In the genomic region with DNA sequence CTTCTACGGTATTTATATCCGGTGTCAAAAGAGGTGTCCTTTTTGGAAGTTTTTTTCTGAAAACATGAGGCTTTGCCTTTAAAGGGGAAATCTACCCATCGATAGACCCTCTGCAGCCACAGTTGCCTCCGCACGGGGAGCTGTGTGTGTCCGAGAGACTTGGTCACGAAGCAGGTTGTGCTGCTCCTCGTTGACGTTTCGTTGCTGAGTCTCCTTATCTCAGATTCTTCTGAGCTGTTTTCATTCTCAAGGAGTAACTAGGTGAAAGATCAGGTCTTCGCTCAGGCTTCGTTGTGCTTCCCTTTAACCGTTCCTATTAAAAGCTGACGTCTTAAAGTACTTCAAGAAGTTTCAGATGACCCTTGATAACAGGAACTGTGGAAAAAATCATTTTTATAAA, we compare ENCODE assay signal across 34 cellular contexts. TPM values are rescaled to one million over a fixed set of nuclear protein-coding genes. Genes with fewer than 3 reads are reported as not detected.
DNase-seq lines count a peak whose midpoint lies in the region; ATAC-seq and TF ChIP-seq lines count a peak whose summit lies in the region.
"Had no signal": no experiment of that assay in that cellular context is flagged by ENCODE, and none has a peak within 500 bp of the region (broad histone marks: within the 10 kb centered on the region; RNA-seq: fewer than 3 reads in every experiment).

No MANE protein-coding gene starts in this region.

- no peak overlapping the region for H2BK12ac ChIP-seq in trophoblast cell (ENCODE audit: low read length)

- peaks cover 61% of the 10 kb centered on the region for H3K36me3 Mint-ChIP-seq in endodermal cell (ENCODE audit: low read depth)
- peaks cover 79% of the 10 kb centered on the region for H3K36me3 Mint-ChIP-seq in CD8-positive, alpha-beta T cell
- peaks cover 22% of the 10 kb centered on the region for H3K36me3 Mint-ChIP-seq in activated T-helper 1 cell treated with anti-CD3 and anti-CD28 coated beads, Interleukin-12 subunit alpha, Interleukin-12 subunit beta, Interleukin-2, Interleukin-4 antibody, amounts not matched to agents 30 ng/mL and 10 ng/mL and 1 ng/mL, durations not matched to agents 14 hours and 24 hours and 36 hours (ENCODE audit: low read depth)
- peaks cover 11% of the 10 kb centered on the region for H3K36me3 Mint-ChIP-seq in activated naive CD8-positive, alpha-beta T cell treated with anti-CD3 and anti-CD28 coated beads for 36 hours

- H3K27ac ChIP-seq in endodermal cell (ENCODE audit: low read depth, low read length) (no peak overlapping the region), osteoblast (ENCODE audit: low read depth, low read length) (no peak overlapping the region), trophoblast cell (ENCODE audit: low read depth, low read length) (no peak overlapping the region)
- no peak overlapping the region for H3K27ac ChIP-seq in CD8-positive, alpha-beta T cell (ENCODE audit: low read depth, low read length)
- H3K27ac ChIP-seq: 22Rv1; A549; BLaER1; BLaER1 treated with 17β-estradiol and CSF1 and Interleukin-3, amounts not matched to agents 10 nM and 100 nM; C4-2B had no signal

- H4K20me1 ChIP-seq in osteoblast (ENCODE audit: insufficient read depth, low read length) = peaks cover 2% of the 10 kb centered on the region

- no peak overlapping the region for H4K91ac ChIP-seq in trophoblast cell (ENCODE audit: low read depth, low read length)

- no peak overlapping the region for H3K23ac ChIP-seq in trophoblast cell (ENCODE audit: low read length)

- H3K4ac ChIP-seq in trophoblast cell (ENCODE audit: low read depth, low read length) = no peak overlapping the region

- H3K4me1 Mint-ChIP-seq in endodermal cell = peaks cover 33% of the 10 kb centered on the region
- no peaks in the 10 kb centered on the region for H3K4me1 Mint-ChIP-seq in CD8-positive, alpha-beta T cell (ENCODE audit: low read depth)
- H3K4me1 Mint-ChIP-seq in activated T-helper 1 cell treated with anti-CD3 and anti-CD28 coated beads, Interleukin-12 subunit alpha, Interleukin-12 subunit beta, Interleukin-2, Interleukin-4 antibody, amounts not matched to agents 30 ng/mL and 10 ng/mL and 1 ng/mL, durations not matched to agents 14 hours and 24 hours and 36 hours (ENCODE audit: low read depth) = no peaks in the 10 kb centered on the region
- no peaks in the 10 kb centered on the region for H3K4me1 Mint-ChIP-seq in activated naive CD8-positive, alpha-beta T cell treated with anti-CD3 and anti-CD28 coated beads for 36 hours
- H3K4me1 Mint-ChIP-seq: CD14-positive monocyte; CD8-positive, alpha-beta memory T cell had no signal

- no peaks in the 10 kb centered on the region for H3K27me3 Mint-ChIP-seq in endodermal cell (ENCODE audit: insufficient read depth)
- H3K27me3 Mint-ChIP-seq in CD8-positive, alpha-beta T cell (ENCODE audit: low read depth) = no peaks in the 10 kb centered on the region
- no peaks in the 10 kb centered on the region for H3K27me3 Mint-ChIP-seq in activated T-helper 1 cell treated with anti-CD3 and anti-CD28 coated beads, Interleukin-12 subunit alpha, Interleukin-12 subunit beta, Interleukin-2, Interleukin-4 antibody, amounts not matched to agents 30 ng/mL and 10 ng/mL and 1 ng/mL, durations not matched to agents 14 hours and 24 hours and 36 hours (ENCODE audit: insufficient read depth)
- H3K27me3 Mint-ChIP-seq in activated naive CD8-positive, alpha-beta T cell treated with anti-CD3 and anti-CD28 coated beads for 36 hours = no peaks in the 10 kb centered on the region
- H3K27me3 Mint-ChIP-seq: B cell; CD4-positive, alpha-beta memory T cell; CD4-positive, alpha-beta T cell; CD4-positive, CD25-positive, alpha-beta regulatory T cell; CD8-positive, alpha-beta memory T cell had no signal

- intact Hi-C loops in CD8-positive, alpha-beta T cell (cut with DNase I, micrococcal nuclease) = no loop called here
- intact Hi-C loops in activated T-helper 1 cell treated with anti-CD3 and anti-CD28 coated beads, Interleukin-12 subunit alpha, Interleukin-12 subunit beta, Interleukin-2, Interleukin-4 antibody, amounts not matched to agents 30 ng/mL and 10 ng/mL and 1 ng/mL, durations not matched to agents 14 hours and 24 hours and 36 hours (cut with micrococcal nuclease) = no loop called here

- no peak overlapping the region for H3K4me2 ChIP-seq in osteoblast (ENCODE audit: insufficient read depth, low read length)
- H3K4me2 ChIP-seq in trophoblast cell (ENCODE audit: low read length) = no peak overlapping the region
- H3K4me2 ChIP-seq: A549; BLaER1; BLaER1 treated with 17β-estradiol and CSF1 and Interleukin-3, amounts not matched to agents 10 nM and 100 nM had no signal

- no peaks in the 10 kb centered on the region for H3K79me2 ChIP-seq in osteoblast (ENCODE audit: insufficient read depth, low read length)
- H3K79me2 ChIP-seq in trophoblast cell (ENCODE audit: control insufficient read depth, insufficient read depth, low read length, poor library complexity) = no peaks in the 10 kb centered on the region

- H4K8ac ChIP-seq in trophoblast cell (ENCODE audit: low read depth, low read length) = no peak overlapping the region

- POLR2A ChIA-PET in CD8-positive, alpha-beta T cell (lab: Charles Lee) = no interaction called here

- H3K18ac ChIP-seq in trophoblast cell (ENCODE audit: low read length) = no peak overlapping the region

- no peak overlapping the region for H3K9ac ChIP-seq in endodermal cell (ENCODE audit: extremely low read depth, low read length, poor library complexity, severe bottlenecking)
- no peak overlapping the region for H3K9ac ChIP-seq in trophoblast cell (ENCODE audit: low read length)
- H3K9ac ChIP-seq: BLaER1; BLaER1 treated with 17β-estradiol and CSF1 and Interleukin-3, amounts not matched to agents 10 nM and 100 nM had no signal

- H2BK5ac ChIP-seq in trophoblast cell (ENCODE audit: low read depth, low read length, poor library complexity) = no peak overlapping the region

- no peak overlapping the region for H3K14ac ChIP-seq in trophoblast cell (ENCODE audit: low read length)

- no peak overlapping the region for H4K12ac ChIP-seq in trophoblast cell (ENCODE audit: low read depth, low read length)

- peak overlapping the region; percentile 76 for H3K27ac Mint-ChIP-seq in endodermal cell
- H3K27ac Mint-ChIP-seq in CD8-positive, alpha-beta T cell = no peak overlapping the region
- H3K27ac Mint-ChIP-seq in activated T-helper 1 cell treated with anti-CD3 and anti-CD28 coated beads, Interleukin-12 subunit alpha, Interleukin-12 subunit beta, Interleukin-2, Interleukin-4 antibody, amounts not matched to agents 30 ng/mL and 10 ng/mL and 1 ng/mL, durations not matched to agents 14 hours and 24 hours and 36 hours = no peak overlapping the region
- no peak overlapping the region for H3K27ac Mint-ChIP-seq in activated naive CD8-positive, alpha-beta T cell treated with anti-CD3 and anti-CD28 coated beads for 36 hours
- H3K27ac Mint-ChIP-seq: B cell; CD14-positive monocyte; CD4-positive, alpha-beta memory T cell; CD4-positive, alpha-beta T cell; CD4-positive, CD25-positive, alpha-beta regulatory T cell; CD8-positive, alpha-beta memory T cell had no signal

- CTCF ChIA-PET in CD8-positive, alpha-beta T cell (lab: Charles Lee) = no interaction called here

- no peak overlapping the region for H2AFZ ChIP-seq in osteoblast (ENCODE audit: low read length)
- no peak overlapping the region for H2AFZ ChIP-seq in trophoblast cell (ENCODE audit: insufficient read depth, low read length, poor library complexity)

- H3K27me3 ChIP-seq in endodermal cell (ENCODE audit: control insufficient read depth, insufficient read depth, low read length, poor library complexity, severe bottlenecking) (no peaks in the 10 kb centered on the region), osteoblast (ENCODE audit: insufficient read depth, low read length) (no peaks in the 10 kb centered on the region), trophoblast cell (ENCODE audit: insufficient read depth, low read length) (no peaks in the 10 kb centered on the region)
- no peaks in the 10 kb centered on the region for H3K27me3 ChIP-seq in CD8-positive, alpha-beta T cell (ENCODE audit: insufficient read depth, low read length)
- H3K27me3 ChIP-seq: BE2C; BLaER1; BLaER1 treated with 17β-estradiol and CSF1 and Interleukin-3, amounts not matched to agents 10 nM and 100 nM had no signal

- H3K79me1 ChIP-seq in trophoblast cell (ENCODE audit: low read length) = peaks cover 9% of the 10 kb centered on the region

- no peak for ATAC-seq in CD8-positive, alpha-beta T cell
- no peak for ATAC-seq in HG03039 (IDR thresholded peaks at IDR 0.05; ENCODE audit: unreplicated experiment)
- ATAC-seq: A549 had no signal

- peaks cover 84% of the 10 kb centered on the region for H3K36me3 ChIP-seq in endodermal cell (ENCODE audit: control insufficient read depth, insufficient read depth, low read length)
- peaks cover 37% of the 10 kb centered on the region for H3K36me3 ChIP-seq in osteoblast (ENCODE audit: insufficient read depth, low read length)
- H3K36me3 ChIP-seq in trophoblast cell (ENCODE audit: control insufficient read depth in 1 of 2, insufficient read depth in 2 of 2, low read length in 2 of 2) = peaks cover 28 to 35% of the 10 kb centered on the region in 2 experiments
- peaks cover 18% of the 10 kb centered on the region for H3K36me3 ChIP-seq in CD8-positive, alpha-beta T cell (ENCODE audit: insufficient read depth, low read length)

- 95 to 96% methylated on average over 13 to 14 of the region's 14 CpGs for WGBS in endodermal cell (ENCODE audit: insufficient coverage in 1 of 2, insufficient read length in 1 of 2), 2 experiments
- no CpG with 5 or more reads among the region's 14 CpGs for WGBS in trophoblast cell (ENCODE audit: extremely low coverage, insufficient coverage, insufficient read length)

- H3K9me3 ChIP-seq in endodermal cell (ENCODE audit: control insufficient read depth, low read length) (no peaks in the 10 kb centered on the region), osteoblast (ENCODE audit: low read depth, low read length) (no peaks in the 10 kb centered on the region), trophoblast cell (ENCODE audit: insufficient read depth, low read depth, low read length) (no peaks in the 10 kb centered on the region)
- no peaks in the 10 kb centered on the region for H3K9me3 ChIP-seq in CD8-positive, alpha-beta T cell (ENCODE audit: low read length)
- H3K9me3 ChIP-seq: A549; BE2C; BLaER1; BLaER1 treated with 17β-estradiol and CSF1 and Interleukin-3, amounts not matched to agents 10 nM and 100 nM; Caco-2 had no signal

- no peak overlapping the region for H2BK120ac ChIP-seq in trophoblast cell (ENCODE audit: insufficient read depth, low read length, poor library complexity)

- TF ChIP-seq CTCF in endodermal cell (conservative IDR thresholded peaks at IDR 0.05) (no peak), osteoblast (IDR thresholded peaks at IDR 0.05; ENCODE audit: extremely low read depth, low read depth, low read length) (no peak)
- no peak for TF ChIP-seq CTCF in CD8-positive, alpha-beta T cell (IDR thresholded peaks at IDR 0.05)

- no peak overlapping the region for H2AK5ac ChIP-seq in trophoblast cell (ENCODE audit: low read length)

- DNase-seq in endodermal cell = no peak
- peak; percentile 47 for DNase-seq in islet precursor cell
- peak; percentile 52 for DNase-seq in osteoblast (ENCODE audit: insufficient read length, low spot score, missing footprints)
- peak; percentile 84 to 89 for DNase-seq in trophoblast cell
- DNase-seq in CD8-positive, alpha-beta T cell = no peak
- DNase-seq in activated T-helper 1 cell treated with anti-CD3 and anti-CD28 coated beads, Interleukin-12 subunit alpha, Interleukin-12 subunit beta, Interleukin-2, Interleukin-4 antibody, amounts not matched to agents 30 ng/mL and 10 ng/mL and 1 ng/mL, durations not matched to agents 14 hours and 24 hours and 36 hours (ENCODE audit: low spot score) = no peak
- DNase-seq in activated naive CD8-positive, alpha-beta T cell treated with anti-CD3 and anti-CD28 coated beads for 36 hours = no peak
- DNase-seq: 8988T; ACHN; AML-193; BE2C; C1 segment of cervical spinal cord; Caco-2; Calu3; CD4-positive, alpha-beta memory T cell; CD4-positive, alpha-beta T cell; CD4-positive, CD25-positive, alpha-beta regulatory T cell; CD8-positive, alpha-beta memory T cell; COR-L47; DMS 273 treated with DMSO at 0.1 percent for 48 hours; DMS153; DMS53; DMS79; DMS79 treated with DMSO at 0.1 percent for 48 hours; DND-41; EL had no signal

- no peak overlapping the region for H3K4me3 Mint-ChIP-seq in endodermal cell
- H3K4me3 Mint-ChIP-seq in CD8-positive, alpha-beta T cell = no peak overlapping the region
- H3K4me3 Mint-ChIP-seq in activated T-helper 1 cell treated with anti-CD3 and anti-CD28 coated beads, Interleukin-12 subunit alpha, Interleukin-12 subunit beta, Interleukin-2, Interleukin-4 antibody, amounts not matched to agents 30 ng/mL and 10 ng/mL and 1 ng/mL, durations not matched to agents 14 hours and 24 hours and 36 hours = no peak overlapping the region
- no peak overlapping the region for H3K4me3 Mint-ChIP-seq in activated naive CD8-positive, alpha-beta T cell treated with anti-CD3 and anti-CD28 coated beads for 36 hours
- H3K4me3 Mint-ChIP-seq: B cell; CD14-positive monocyte; CD4-positive, alpha-beta memory T cell; CD4-positive, alpha-beta T cell; CD4-positive, CD25-positive, alpha-beta regulatory T cell; CD8-positive, alpha-beta memory T cell had no signal

- H3K4me1 ChIP-seq in endodermal cell (ENCODE audit: control insufficient read depth, insufficient read depth, low read length) = peaks cover 12% of the 10 kb centered on the region
- H3K4me1 ChIP-seq in osteoblast (ENCODE audit: insufficient read depth, low read length) = no peaks in the 10 kb centered on the region
- H3K4me1 ChIP-seq in trophoblast cell (ENCODE audit: control insufficient read depth in 1 of 2, insufficient read depth in 2 of 2, low read length in 2 of 2) = peaks cover 5 to 8% of the 10 kb centered on the region in 2 experiments
- no peaks in the 10 kb centered on the region for H3K4me1 ChIP-seq in CD8-positive, alpha-beta T cell (ENCODE audit: insufficient read depth, low read length)
- H3K4me1 ChIP-seq: BE2C had no signal

- H3K4me3 ChIP-seq in endodermal cell (ENCODE audit: low read length) (peak overlapping the region; percentile 1), osteoblast (ENCODE audit: insufficient read depth, low read length) (no peak overlapping the region), trophoblast cell (ENCODE audit: low read depth, low read length) (no peak overlapping the region)
- H3K4me3 ChIP-seq in CD8-positive, alpha-beta T cell (ENCODE audit: low read depth, low read length) = no peak overlapping the region
- H3K4me3 ChIP-seq: A549; BLaER1; BLaER1 treated with 17β-estradiol and CSF1 and Interleukin-3, amounts not matched to agents 10 nM and 100 nM had no signal

- no peaks in the 10 kb centered on the region for H3K9me3 Mint-ChIP-seq in endodermal cell
- H3K9me3 Mint-ChIP-seq in CD8-positive, alpha-beta T cell = no peaks in the 10 kb centered on the region
- H3K9me3 Mint-ChIP-seq in activated T-helper 1 cell treated with anti-CD3 and anti-CD28 coated beads, Interleukin-12 subunit alpha, Interleukin-12 subunit beta, Interleukin-2, Interleukin-4 antibody, amounts not matched to agents 30 ng/mL and 10 ng/mL and 1 ng/mL, durations not matched to agents 14 hours and 24 hours and 36 hours = no peaks in the 10 kb centered on the region
- no peaks in the 10 kb centered on the region for H3K9me3 Mint-ChIP-seq in activated naive CD8-positive, alpha-beta T cell treated with anti-CD3 and anti-CD28 coated beads for 36 hours
- H3K9me3 Mint-ChIP-seq: CD4-positive, alpha-beta memory T cell; CD4-positive, alpha-beta T cell; CD4-positive, CD25-positive, alpha-beta regulatory T cell; CD8-positive, alpha-beta memory T cell had no signal

RNA-seq across cellular contexts. Expression of a gene that starts 23.8 kb away (rescaled TPM):
- 100 to 1,000 TPM in 1 of 2 donors, 10 to 100 TPM in 1; 45.9 to 114 TPM for total RNA-seq in endodermal cell
- polyA plus RNA-seq in endodermal cell (2013, experiment 1 of 2) = 27.2 TPM
- 32.3 TPM for polyA plus RNA-seq in endodermal cell (2013, experiment 2 of 2)
- total RNA-seq in osteoblast = 19.7 and 21.7 TPM in 2 replicates
- 16.7 and 17.7 TPM in 2 replicates for polyA plus RNA-seq in trophoblast cell (2013)
- total RNA-seq in CD8-positive, alpha-beta T cell = 10 to 100 TPM; 34.9 to 44.2 TPM
- total RNA-seq in activated T-helper 1 cell treated with anti-CD3 and anti-CD28 coated beads, Interleukin-12 subunit alpha, Interleukin-12 subunit beta, Interleukin-2, Interleukin-4 antibody, amounts not matched to agents 30 ng/mL and 10 ng/mL and 1 ng/mL, durations not matched to agents 14 hours and 24 hours and 36 hours = 36.8 and 39.2 TPM in 2 replicates
- 10 to 100 TPM; 21.9 to 26.6 TPM for total RNA-seq in activated naive CD8-positive, alpha-beta T cell treated with anti-CD3 and anti-CD28 coated beads for 36 hours

RNA-seq across cellular contexts. Expression of a gene that starts 23.9 kb away (rescaled TPM):
- total RNA-seq in endodermal cell (100 to 1,000 TPM in 1 of 2 donors, 10 to 100 TPM in 1; 55.1 to 146 TPM), osteoblast (24.2 and 29.2 TPM in 2 replicates)
- 23.7 TPM for polyA plus RNA-seq in endodermal cell (2013, experiment 1 of 2)
- 23.1 TPM for polyA plus RNA-seq in endodermal cell (2013, experiment 2 of 2)
- 21.5 and 23.3 TPM in 2 replicates for polyA plus RNA-seq in trophoblast cell (2013)
- 1 to 10 TPM; 5.3 to 5.8 TPM for total RNA-seq in CD8-positive, alpha-beta T cell
- 18.4 and 20.7 TPM in 2 replicates for total RNA-seq in activated T-helper 1 cell treated with anti-CD3 and anti-CD28 coated beads, Interleukin-12 subunit alpha, Interleukin-12 subunit beta, Interleukin-2, Interleukin-4 antibody, amounts not matched to agents 30 ng/mL and 10 ng/mL and 1 ng/mL, durations not matched to agents 14 hours and 24 hours and 36 hours
- total RNA-seq in activated naive CD8-positive, alpha-beta T cell treated with anti-CD3 and anti-CD28 coated beads for 36 hours = 10 to 100 TPM; 13.9 to 16.4 TPM

Comparison
In these comparisons a context has a peak if more than half of its experiments do, and no peak if none do; other contexts are left out.
1. DNase-seq: peak in islet precursor cell (single experiment), osteoblast (single experiment) and trophoblast cell (2 of 2); none in endodermal cell (single experiment), CD8-positive, alpha-beta T cell (0 of 7), activated T-helper 1 cell treated with anti-CD3 and anti-CD28 coated beads, Interleukin-12 subunit alpha, Interleukin-12 subunit beta, Interleukin-2, Interleukin-4 antibody, amounts not matched to agents 30 ng/mL and 10 ng/mL and 1 ng/mL, durations not matched to agents 14 hours and 24 hours and 36 hours (single experiment) and activated naive CD8-positive, alpha-beta T cell treated with anti-CD3 and anti-CD28 coated beads for 36 hours (single experiment).